In genomic region chr5:168291281-168291960, GRCh38 we compare ENCODE assay signal across 8 cellular contexts. TPM values are rescaled to one million over a fixed set of nuclear protein-coding genes. Genes with fewer than 3 reads are reported as not detected.
DNase-seq lines count a peak whose midpoint lies in the region; ATAC-seq and TF ChIP-seq lines count a peak whose summit lies in the region.

WWC1 (plus strand) TSS chr5:168291645; CDS start chr5:168292153, 508 bp downstream.

- CTCF ChIA-PET in WTC11 (lab: Charles Lee), result interaction anchor here (0.6 to 3.6 kb wide), 23 partner anchors 9 to 159 kb away, joined by 3 to 27 read pairs (median 6); no protein-coding TSS in a partner anchor

- H3K4me3 Mint-ChIP-seq in WTC11 (peak within 1 kb of the TSS; percentile 89), chondrocyte (ENCODE audit: unreplicated experiment) (peak within 1 kb of the TSS; percentile 68)

- H3K27ac Mint-ChIP-seq in WTC11, result peak within 1 kb of the TSS; percentile 92
- no peak within 1 kb of the TSS for H3K27ac Mint-ChIP-seq in chondrocyte (ENCODE audit: unreplicated experiment)

- TF ChIP-seq CTCF in WTC11 (IDR thresholded peaks at IDR 0.05) (no peak), chondrocyte (IDR thresholded peaks at IDR 0.05) (peak; percentile 69), lower leg skin (IDR thresholded peaks at IDR 0.05) (no peak)

- 0 to 1% methylated on average over 4 to 8 of the region's 78 CpGs for WGBS in lower leg skin, 2 donors

- H3K27me3 Mint-ChIP-seq in WTC11 (ENCODE audit: low read depth) (peaks cover 15% of the 10 kb centered on the region), chondrocyte (ENCODE audit: low read depth) (peaks cover 8% of the 10 kb centered on the region)

- POLR2A ChIA-PET in WTC11 (lab: Charles Lee), result interaction anchor here (0.5 to 1.6 kb wide), 8 partner anchors 9 to 43 kb away, joined by 3 to 8 read pairs (median 4); no protein-coding TSS in a partner anchor

- H3K4me1 Mint-ChIP-seq in WTC11, result peaks cover 64% of the 10 kb centered on the region
- H3K4me1 Mint-ChIP-seq in chondrocyte (ENCODE audit: low read depth), result peaks cover 34% of the 10 kb centered on the region

- intact Hi-C loops in lower leg skin (cut with DNase I; ENCODE audit: low total_unique reads), result no loop called here

- DNase-seq in NCI-H1417 (lab: John Stamatoyannopoulos, UW) (peak; percentile 76 to 88 (median 77)), NCI-H1417 treated with DMSO at 0.1 percent for 48 hours (lab: John Stamatoyannopoulos, UW) (no peak), NCI-H1930 (lab: John Stamatoyannopoulos, UW) (peak; percentile 56 to 70), WTC11 (ENCODE audit: low spot score) (peak; percentile 90), chondrocyte (ENCODE audit: low spot score) (peak; percentile 89), lower leg skin (ENCODE audit: low spot score in 2 of 2) (peak in 1 of 2 donors; percentile 43)
- DNase-seq in stimulated activated CD8-positive, alpha-beta memory T cell treated with anti-CD3 and anti-CD28 coated beads, Interleukin-2, amount 100 ng/mL, for 48 hours (ENCODE audit: low read depth in 2 of 2), result peak; percentile 10 to 20

- ATAC-seq in HG02840 (IDR thresholded peaks at IDR 0.05; ENCODE audit: low FRiP score, unreplicated experiment) (peak; percentile 63), WTC11 (peak; percentile 75)

- H3K4me3 ChIP-seq in lower leg skin (ENCODE audit: low read depth, poor library complexity, severe bottlenecking), result peak within 1 kb of the TSS; percentile 14

- TF ChIP-seq POLR2A in lower leg skin (IDR thresholded peaks at IDR 0.05), result no peak

- no peaks in the 10 kb centered on the region for H3K9me3 Mint-ChIP-seq in WTC11
- no peaks in the 10 kb centered on the region for H3K9me3 Mint-ChIP-seq in chondrocyte (ENCODE audit: low read depth)

- H3K36me3 Mint-ChIP-seq in WTC11 (no peaks in the 10 kb centered on the region), chondrocyte (ENCODE audit: low read depth) (no peaks in the 10 kb centered on the region)

TF ChIP-seq in WTC11, 78 proteins besides CTCF, POLR2A, EP300 and RAD21 (continues in another document):
- TF ChIP-seq RORB (CRISPR knock-in tag; IDR thresholded peaks at IDR 0.05) (no peak), GRHL2 (CRISPR knock-in tag; IDR thresholded peaks at IDR 0.05; ENCODE audit: insufficient replicate concordance, severe bottlenecking) (no peak), RELA (CRISPR knock-in tag; IDR thresholded peaks at IDR 0.05; ENCODE audit: borderline replicate concordance) (no peak), USF2 (CRISPR knock-in tag; IDR thresholded peaks at IDR 0.05) (peak; percentile 26; the same call in 1 of the 2 replicates), FOXP1 (CRISPR knock-in tag; IDR thresholded peaks at IDR 0.05; ENCODE audit: borderline replicate concordance) (0 out of 2 replicates have a peak, but pooled peaks have one; percentile 39), NFYB (CRISPR knock-in tag; conservative IDR thresholded peaks at IDR 0.05; ENCODE audit: low read depth) (no peak; the same call in 1 of the 2 replicates), FOXK1 (CRISPR knock-in tag; IDR thresholded peaks at IDR 0.05) (peak; percentile 16; the same call in 1 of the 2 replicates), ZNF671 (CRISPR knock-in tag; IDR thresholded peaks at IDR 0.05) (no peak), E2F4 (CRISPR knock-in tag; IDR thresholded peaks at IDR 0.05; ENCODE audit: borderline replicate concordance, low read depth) (no peak), SP1 (CRISPR knock-in tag; conservative IDR thresholded peaks at IDR 0.05) (peak; percentile 81), CREB1 (CRISPR knock-in tag; IDR thresholded peaks at IDR 0.05) (no peak), HMGXB4 (CRISPR knock-in tag; IDR thresholded peaks at IDR 0.05) (peak; percentile 85; the same call in 1 of the 2 replicates), MXD4 (CRISPR knock-in tag; IDR thresholded peaks at IDR 0.05; ENCODE audit: borderline replicate concordance) (no peak), SMAD3 (CRISPR knock-in tag; IDR thresholded peaks at IDR 0.05; ENCODE audit: borderline replicate concordance) (no peak), CBFB (CRISPR knock-in tag; IDR thresholded peaks at IDR 0.05; ENCODE audit: low read depth) (no peak), ZNF121 (CRISPR knock-in tag; IDR thresholded peaks at IDR 0.05) (no peak), CDX4 (CRISPR knock-in tag; IDR thresholded peaks at IDR 0.05; ENCODE audit: borderline replicate concordance) (no peak), KAT7 (CRISPR knock-in tag; IDR thresholded peaks at IDR 0.05; ENCODE audit: borderline replicate concordance) (0 out of 2 replicates have a peak, but pooled peaks have one; percentile 65), NR3C1 (CRISPR knock-in tag; conservative IDR thresholded peaks at IDR 0.05; ENCODE audit: low read depth) (no peak), OVOL2 (CRISPR knock-in tag; IDR thresholded peaks at IDR 0.05; ENCODE audit: borderline replicate concordance) (no peak), ZNF138 (CRISPR knock-in tag; conservative IDR thresholded peaks at IDR 0.05) (no peak)
- TF ChIP-seq, protein P1, sequence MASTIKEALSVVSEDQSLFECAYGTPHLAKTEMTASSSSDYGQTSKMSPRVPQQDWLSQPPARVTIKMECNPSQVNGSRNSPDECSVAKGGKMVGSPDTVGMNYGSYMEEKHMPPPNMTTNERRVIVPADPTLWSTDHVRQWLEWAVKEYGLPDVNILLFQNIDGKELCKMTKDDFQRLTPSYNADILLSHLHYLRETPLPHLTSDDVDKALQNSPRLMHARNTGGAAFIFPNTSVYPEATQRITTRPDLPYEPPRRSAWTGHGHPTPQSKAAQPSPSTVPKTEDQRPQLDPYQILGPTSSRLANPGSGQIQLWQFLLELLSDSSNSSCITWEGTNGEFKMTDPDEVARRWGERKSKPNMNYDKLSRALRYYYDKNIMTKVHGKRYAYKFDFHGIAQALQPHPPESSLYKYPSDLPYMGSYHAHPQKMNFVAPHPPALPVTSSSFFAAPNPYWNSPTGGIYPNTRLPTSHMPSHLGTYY (CRISPR knock-in tag; IDR thresholded peaks at IDR 0.05), result no peak
- TF ChIP-seq, protein P2, sequence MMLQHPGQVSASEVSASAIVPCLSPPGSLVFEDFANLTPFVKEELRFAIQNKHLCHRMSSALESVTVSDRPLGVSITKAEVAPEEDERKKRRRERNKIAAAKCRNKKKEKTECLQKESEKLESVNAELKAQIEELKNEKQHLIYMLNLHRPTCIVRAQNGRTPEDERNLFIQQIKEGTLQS (CRISPR knock-in tag; conservative IDR thresholded peaks at IDR 0.05), result no peak

RNA-seq across cellular contexts. Expression of gene WWC1, which starts in this region (rescaled TPM):
- total RNA-seq in WTC11 (2021), result 29.1 to 48.4 TPM (median 31.6 TPM) in 3 replicates
- total RNA-seq in chondrocyte, result 2.1 to 4.9 TPM (median 2.1 TPM) in 3 replicates
- 10 to 100 TPM; 23.5 to 57.0 (median 30.0) TPM for total RNA-seq in lower leg skin
